Comparison of ENCODE assay signal across 19 cellular contexts in the genomic region with DNA sequence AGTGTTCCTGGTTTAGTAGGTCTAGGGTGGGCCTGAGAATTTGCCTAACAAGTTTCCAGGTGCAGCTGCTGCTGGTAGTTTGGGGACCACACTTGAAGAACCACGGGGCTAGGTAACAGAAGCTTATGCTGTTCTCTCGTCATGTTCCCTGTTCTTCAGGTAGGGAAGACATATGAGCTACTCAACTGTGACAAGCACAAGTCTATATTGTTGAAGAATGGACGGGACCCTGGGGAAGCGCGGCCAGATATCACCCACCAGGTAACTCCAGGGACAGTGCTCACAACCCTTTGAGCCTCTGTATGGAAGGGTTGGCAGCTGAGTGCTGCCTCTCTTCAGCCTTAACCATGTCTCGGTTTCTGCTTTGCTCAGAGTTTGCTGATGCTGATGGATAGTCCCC. TPM values are rescaled to one million over a fixed set of nuclear protein-coding genes. Genes with fewer than 3 reads are reported as not detected.
DNase-seq lines count a peak whose midpoint lies in the region; ATAC-seq and TF ChIP-seq lines count a peak whose summit lies in the region.
"Had no signal": no experiment of that assay in that cellular context is flagged by ENCODE, and none has a peak within 500 bp of the region (broad histone marks: within the 10 kb centered on the region; RNA-seq: fewer than 3 reads in every experiment).

No MANE protein-coding gene starts in this region.

- H3K27ac Mint-ChIP-seq in activated T-cell treated with anti-CD3 and anti-CD28 coated beads, Interleukin-2, amount 50 U/mL, for 24 hours: peak overlapping the region; percentile 100
- peak overlapping the region; percentile 47 for H3K27ac Mint-ChIP-seq in activated naive CD8-positive, alpha-beta T cell treated with anti-CD3 and anti-CD28 coated beads for 36 hours
- peak overlapping the region in 2 of 7 donors; percentile 61 to 93 for H3K27ac Mint-ChIP-seq in CD4-positive, alpha-beta memory T cell

- POLR2A ChIA-PET in CD4-positive, alpha-beta memory T cell (lab: Charles Lee; ENCODE audit: partially characterized antibody): interaction anchor here (1.7 to 9.2 kb wide), 5 partner anchors 12 to 135 kb away, joined by 5 to 225 read pairs (median 8); a partner anchor contains a TSS

- no peak overlapping the region for H3K4me3 ChIP-seq in MM.1S (ENCODE audit: low read length)
- no peak overlapping the region for H3K4me3 ChIP-seq in CD4-positive, alpha-beta memory T cell (ENCODE audit: low read length in 2 of 2)
- H3K4me3 ChIP-seq: A549 had no signal

- CTCF ChIA-PET in CD4-positive, alpha-beta memory T cell (lab: Charles Lee; ENCODE audit: partially characterized antibody): interaction anchor here (0.9 to 1.7 kb wide), 5 partner anchors 30 to 134 kb away, joined by 3 to 6 read pairs (median 4); a partner anchor contains a TSS

- no peaks in the 10 kb centered on the region for H3K9me3 Mint-ChIP-seq in activated T-cell treated with anti-CD3 and anti-CD28 coated beads, Interleukin-2, amount 50 U/mL, for 24 hours
- H3K9me3 Mint-ChIP-seq in activated T-cell treated with anti-CD3 and anti-CD28 coated beads, Interleukin-2, amount 50 U/mL, for 4 hours: no peaks in the 10 kb centered on the region
- no peaks in the 10 kb centered on the region for H3K9me3 Mint-ChIP-seq in activated naive CD8-positive, alpha-beta T cell treated with anti-CD3 and anti-CD28 coated beads for 36 hours
- peaks cover 0 to 2% (median 0%) of the 10 kb centered on the region in 8 donors for H3K9me3 Mint-ChIP-seq in CD4-positive, alpha-beta memory T cell

- H3K27me3 ChIP-seq in MM.1S (replicated peaks; ENCODE audit: insufficient read depth, low read length): no peaks in the 10 kb centered on the region
- no peaks in the 10 kb centered on the region for H3K27me3 ChIP-seq in CD4-positive, alpha-beta memory T cell (ENCODE audit: insufficient read depth, low read length)

- intact Hi-C loops in posterior vena cava (cut with DNase I): no loop called here
- intact Hi-C loops in CD4-positive, alpha-beta memory T cell (cut with micrococcal nuclease): no loop called here

- H3K4me2 ChIP-seq in MM.1S (ENCODE audit: low read depth, low read length): peak overlapping the region; percentile 18; the same call in 1 of the 2 replicates
- H3K4me2 ChIP-seq: A549 had no signal

- H3K4me3 Mint-ChIP-seq in activated T-cell treated with anti-CD3 and anti-CD28 coated beads, Interleukin-2, amount 50 U/mL, for 24 hours: peak overlapping the region; percentile 100
- no peak overlapping the region for H3K4me3 Mint-ChIP-seq in activated T-cell treated with anti-CD3 and anti-CD28 coated beads, Interleukin-2, amount 50 U/mL, for 4 hours
- no peak overlapping the region for H3K4me3 Mint-ChIP-seq in activated naive CD8-positive, alpha-beta T cell treated with anti-CD3 and anti-CD28 coated beads for 36 hours
- H3K4me3 Mint-ChIP-seq in CD4-positive, alpha-beta memory T cell: no peak overlapping the region

- H3K9me3 ChIP-seq in MM.1S (replicated peaks; ENCODE audit: insufficient read depth, low read length): no peaks in the 10 kb centered on the region
- no peaks in the 10 kb centered on the region for H3K9me3 ChIP-seq in CD4-positive, alpha-beta memory T cell (ENCODE audit: control insufficient read depth in 1 of 2, low read length in 2 of 2)
- H3K9me3 ChIP-seq: A549 had no signal

- peak overlapping the region; percentile 83; the same call in 1 of the 2 replicates for H3K27ac ChIP-seq in MM.1S (ENCODE audit: low read length)
- no peak overlapping the region for H3K27ac ChIP-seq in CD4-positive, alpha-beta memory T cell (ENCODE audit: low read depth, low read length)
- H3K27ac ChIP-seq: A549, HL-60 had no signal

- peaks cover 68% of the 10 kb centered on the region for H3K79me2 ChIP-seq in MM.1S (ENCODE audit: low read length)

- H3K36me3 ChIP-seq in MM.1S (replicated peaks; ENCODE audit: insufficient read depth, low read length): 0 out of 2 replicates have a peak, but pooled peaks cover 7% of the 10 kb centered on the region
- H3K36me3 ChIP-seq in CD4-positive, alpha-beta memory T cell (ENCODE audit: insufficient read depth, low read length): peaks cover 45% of the 10 kb centered on the region

- peaks cover 51% of the 10 kb centered on the region for H3K4me1 ChIP-seq in MM.1S (ENCODE audit: low read length)
- H3K4me1 ChIP-seq in CD4-positive, alpha-beta memory T cell (ENCODE audit: insufficient read depth, low read length): peaks cover 22% of the 10 kb centered on the region

- peaks cover 36% of the 10 kb centered on the region for H3F3A ChIP-seq in MM.1S (ENCODE audit: insufficient read depth, low read length)

- H3K36me3 Mint-ChIP-seq in activated T-cell treated with anti-CD3 and anti-CD28 coated beads, Interleukin-2, amount 50 U/mL, for 24 hours (ENCODE audit: low read depth): peaks cover 99% of the 10 kb centered on the region
- H3K36me3 Mint-ChIP-seq in activated T-cell treated with anti-CD3 and anti-CD28 coated beads, Interleukin-2, amount 50 U/mL, for 4 hours (ENCODE audit: insufficient read depth): peaks cover 37% of the 10 kb centered on the region
- peaks cover 60% of the 10 kb centered on the region for H3K36me3 Mint-ChIP-seq in activated naive CD8-positive, alpha-beta T cell treated with anti-CD3 and anti-CD28 coated beads for 36 hours
- H3K36me3 Mint-ChIP-seq in CD4-positive, alpha-beta memory T cell: peaks cover 27 to 72% of the 10 kb centered on the region in 2 donors

- peaks cover 44% of the 10 kb centered on the region for H3K4me1 Mint-ChIP-seq in activated T-cell treated with anti-CD3 and anti-CD28 coated beads, Interleukin-2, amount 50 U/mL, for 24 hours (ENCODE audit: low read depth)
- H3K4me1 Mint-ChIP-seq in activated T-cell treated with anti-CD3 and anti-CD28 coated beads, Interleukin-2, amount 50 U/mL, for 4 hours (ENCODE audit: low read depth): peaks cover 29% of the 10 kb centered on the region
- H3K4me1 Mint-ChIP-seq in activated naive CD8-positive, alpha-beta T cell treated with anti-CD3 and anti-CD28 coated beads for 36 hours: peaks cover 45% of the 10 kb centered on the region
- H3K4me1 Mint-ChIP-seq in CD4-positive, alpha-beta memory T cell: peaks cover 14 to 46% (median 25%) of the 10 kb centered on the region in 4 donors

- TF ChIP-seq CTCF in MM.1S (IDR thresholded peaks at IDR 0.05; ENCODE audit: low read length): no peak

- H2AFZ ChIP-seq in MM.1S (ENCODE audit: low read length): no peak overlapping the region

- DNase-seq in activated T-cell treated with anti-CD3 and anti-CD28 coated beads, Interleukin-2, amount 50 U/mL, for 24 hours: no peak
- DNase-seq in activated T-cell treated with anti-CD3 and anti-CD28 coated beads, Interleukin-2, amount 50 U/mL, for 4 hours: no peak
- DNase-seq in MM.1S: no peak
- no peak for DNase-seq in activated naive CD8-positive, alpha-beta T cell treated with anti-CD3 and anti-CD28 coated beads for 36 hours
- peak; percentile 45 for DNase-seq in posterior vena cava (ENCODE audit: low spot score)
- DNase-seq in CD4-positive, alpha-beta memory T cell: no peak
- DNase-seq: AML-193; KBM-7; NCI-H1092; NCI-H2107; NCI-H345; NCI-H526 treated with DMSO at 0.1 percent for 48 hours; NK-92 treated with Interleukin-12 subunit alpha and Interleukin-12 subunit beta, amount 100 ng/mL, for 24 hours; PC-3 had no signal

- H3K27me3 Mint-ChIP-seq in activated T-cell treated with anti-CD3 and anti-CD28 coated beads, Interleukin-2, amount 50 U/mL, for 24 hours: no peaks in the 10 kb centered on the region
- no peaks in the 10 kb centered on the region for H3K27me3 Mint-ChIP-seq in activated T-cell treated with anti-CD3 and anti-CD28 coated beads, Interleukin-2, amount 50 U/mL, for 4 hours (ENCODE audit: low read depth)
- H3K27me3 Mint-ChIP-seq in activated naive CD8-positive, alpha-beta T cell treated with anti-CD3 and anti-CD28 coated beads for 36 hours: no peaks in the 10 kb centered on the region
- no peaks in the 10 kb centered on the region for H3K27me3 Mint-ChIP-seq in CD4-positive, alpha-beta memory T cell

- H3K9me2 ChIP-seq in MM.1S (replicated peaks; ENCODE audit: insufficient read depth, low read length): no peaks in the 10 kb centered on the region

- H4K20me1 ChIP-seq in MM.1S (ENCODE audit: insufficient read depth, low read length): no peaks in the 10 kb centered on the region

- no peak overlapping the region for H3K9ac ChIP-seq in MM.1S (ENCODE audit: low read length)

- no peak for ATAC-seq in activated T-cell treated with anti-CD3 and anti-CD28 coated beads, Interleukin-2, amount 50 U/mL, for 4 hours
- ATAC-seq in GM21619 (IDR thresholded peaks at IDR 0.05; ENCODE audit: unreplicated experiment) (no peak), HG02763 (IDR thresholded peaks at IDR 0.05; ENCODE audit: unreplicated experiment) (no peak)
- ATAC-seq: A549, PC-3 had no signal

RNA-seq across cellular contexts. Expression of a gene that starts 3.5 kb away (rescaled TPM):
- 100 to 1,000 TPM; 215 to 254 (median 223) TPM for total RNA-seq in activated T-cell treated with anti-CD3 and anti-CD28 coated beads, Interleukin-2, amount 50 U/mL, for 4 hours
- 100 to 1,000 TPM; 130 to 140 TPM for total RNA-seq in activated naive CD8-positive, alpha-beta T cell treated with anti-CD3 and anti-CD28 coated beads for 36 hours
- total RNA-seq in posterior vena cava: 10 to 100 TPM; 38.4 to 43.9 TPM
- total RNA-seq in CD4-positive, alpha-beta memory T cell: 10 to 100 TPM; 68.6 to 70.8 TPM
- 10 to 100 TPM; 68.8 to 69.8 TPM for polyA plus RNA-seq in CD4-positive, alpha-beta memory T cell

RNA-seq across cellular contexts. Expression of a gene that starts 3.7 kb away (rescaled TPM):
- total RNA-seq in activated T-cell treated with anti-CD3 and anti-CD28 coated beads, Interleukin-2, amount 50 U/mL, for 4 hours: 100 to 1,000 TPM; 619 to 718 (median 635) TPM
- total RNA-seq in activated naive CD8-positive, alpha-beta T cell treated with anti-CD3 and anti-CD28 coated beads for 36 hours: 100 to 1,000 TPM; 556 to 557 TPM
- 100 to 1,000 TPM in 1 of 2 donors, 10 to 100 TPM in 1; 98.8 to 110 TPM for total RNA-seq in posterior vena cava
- 100 to 1,000 TPM; 142 to 148 TPM for total RNA-seq in CD4-positive, alpha-beta memory T cell
- polyA plus RNA-seq in CD4-positive, alpha-beta memory T cell: 100 to 1,000 TPM; 102 to 114 TPM

RNA-seq across cellular contexts. Expression of a gene that starts 23.0 kb away (rescaled TPM):
- total RNA-seq in activated T-cell treated with anti-CD3 and anti-CD28 coated beads, Interleukin-2, amount 50 U/mL, for 4 hours: 100 to 1,000 TPM; 309 to 404 (median 401) TPM
- 100 to 1,000 TPM; 457 to 467 TPM for total RNA-seq in activated naive CD8-positive, alpha-beta T cell treated with anti-CD3 and anti-CD28 coated beads for 36 hours
- 10 to 100 TPM; 18.7 to 31.4 TPM for total RNA-seq in posterior vena cava
- 100 to 1,000 TPM; 189 to 199 TPM for total RNA-seq in CD4-positive, alpha-beta memory T cell
- polyA plus RNA-seq in CD4-positive, alpha-beta memory T cell: 100 to 1,000 TPM; 126 to 325 TPM

RNA-seq across cellular contexts. Expression of a gene that starts 30.4 kb away (rescaled TPM):
- 100 to 1,000 TPM; 180 to 190 (median 184) TPM for total RNA-seq in activated T-cell treated with anti-CD3 and anti-CD28 coated beads, Interleukin-2, amount 50 U/mL, for 4 hours
- 100 to 1,000 TPM; 203 to 208 TPM for total RNA-seq in activated naive CD8-positive, alpha-beta T cell treated with anti-CD3 and anti-CD28 coated beads for 36 hours
- total RNA-seq in posterior vena cava: 100 to 1,000 TPM; 189 to 206 TPM
- total RNA-seq in CD4-positive, alpha-beta memory T cell: 100 to 1,000 TPM; 423 to 425 TPM
- polyA plus RNA-seq in CD4-positive, alpha-beta memory T cell: 100 to 1,000 TPM; 155 to 244 TPM

RNA-seq across cellular contexts. Expression of a gene that starts 30.6 kb away (rescaled TPM):
- total RNA-seq in activated T-cell treated with anti-CD3 and anti-CD28 coated beads, Interleukin-2, amount 50 U/mL, for 4 hours: not detected
- not detected for total RNA-seq in activated naive CD8-positive, alpha-beta T cell treated with anti-CD3 and anti-CD28 coated beads for 36 hours
- total RNA-seq in posterior vena cava: not detected
- total RNA-seq in CD4-positive, alpha-beta memory T cell: not detected
- polyA plus RNA-seq in CD4-positive, alpha-beta memory T cell: not detected
- total RNA-seq: M059J, PC-3 had no signal
- polyA plus RNA-seq: A549 had no signal

Comparison
In these comparisons a context has a peak if more than half of its experiments do, and no peak if none do; other contexts are left out.
1. RNA of a gene that starts 23.0 kb away (total RNA-seq): 457 to 467 TPM in activated naive CD8-positive, alpha-beta T cell treated with anti-CD3 and anti-CD28 coated beads for 36 hours, 309 to 404 TPM in activated T-cell treated with anti-CD3 and anti-CD28 coated beads, Interleukin-2, amount 50 U/mL, for 4 hours and 189 to 199 TPM in CD4-positive, alpha-beta memory T cell; 18.7 to 31.4 TPM in posterior vena cava; every median in the first group is over 4 times any median in the second.